In the genomic region with DNA sequence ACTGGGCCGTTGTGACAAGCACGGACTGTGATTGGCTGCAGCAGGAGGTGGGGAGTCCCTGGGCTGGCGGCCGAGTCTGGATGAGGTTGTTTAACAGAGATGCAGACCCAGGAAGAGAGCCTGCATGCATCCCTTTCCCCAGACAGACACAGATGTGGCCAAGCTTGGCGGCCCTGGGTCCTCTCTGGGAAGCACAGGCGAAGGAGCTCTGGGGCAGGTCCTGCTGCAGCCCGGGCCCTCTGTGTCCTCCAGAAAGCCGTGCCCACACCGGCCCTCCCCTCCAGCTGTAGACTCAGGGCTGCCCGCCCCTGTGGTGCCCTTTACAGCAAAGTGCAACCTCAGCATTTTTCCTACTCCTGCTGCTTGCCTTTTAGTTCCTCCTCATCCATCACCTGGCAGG, we compare ENCODE assay signal across 12 cellular contexts.
A peak's percentile ranks its signal among the peaks of the same experiment; 100 is the strongest.
DNase-seq lines count a peak whose midpoint lies in the region; ATAC-seq and TF ChIP-seq lines count a peak whose summit lies in the region.
"Had no signal": no experiment of that assay in that cellular context is flagged by ENCODE, and none has a peak within 500 bp of the region (broad histone marks: within the 10 kb centered on the region; RNA-seq: fewer than 3 reads in every experiment).

No MANE protein-coding gene starts in this region.

- H3K4me1 ChIP-seq in right lobe of liver (no peaks in the 10 kb centered on the region), testis (peaks cover 74% of the 10 kb centered on the region)

- no peak overlapping the region for H3K4me3 Mint-ChIP-seq in CD14-positive monocyte

- no peaks in the 10 kb centered on the region for H3K36me3 Mint-ChIP-seq in CD14-positive monocyte

- no peak overlapping the region for H3K27ac Mint-ChIP-seq in CD14-positive monocyte

- in situ Hi-C loops in ACHN (cut with HindIII; ENCODE audit: low pct_ligation_motif_present, low pct_unique_long_range_greater_than_20kb, low sequenced_read_pairs) = no loop called here

- no peaks in the 10 kb centered on the region for H3K9me3 Mint-ChIP-seq in CD14-positive monocyte

- H3K27me3 Mint-ChIP-seq in CD14-positive monocyte (ENCODE audit: low read depth in 3 of 3) = peaks cover 0 to 2% (median 1%) of the 10 kb centered on the region in 3 donors

- ATAC-seq in right lobe of liver = peak; percentile 6 to 53 (median 28)
- ATAC-seq: GM12878 had no signal

- DNase-seq in NCI-H1417 treated with DMSO at 0.1 percent for 48 hours (lab: John Stamatoyannopoulos, UW) (peak; percentile 34), coronary artery (ENCODE audit: low spot score) (no peak), right lobe of liver (peak in 1 of 3 donors; percentile 56), testis (peak; percentile 88), ACHN (no peak), CD14-positive monocyte (ENCODE audit: low spot score) (no peak), NCI-H345 (lab: John Stamatoyannopoulos, UW) (no peak)
- DNase-seq in activated CD4-positive, alpha-beta T cell treated with anti-CD3 and anti-CD28 coated beads for 48 hours = no peak
- DNase-seq: activated CD4-positive, alpha-beta T cell treated with anti-CD3 and anti-CD28 coated beads for 1 hour; central memory CD4-positive, alpha-beta T cell had no signal

- no peaks in the 10 kb centered on the region for H3K9me3 ChIP-seq in right lobe of liver
- no peaks in the 10 kb centered on the region for H3K9me3 ChIP-seq in testis

- WGBS in right lobe of liver (ENCODE audit: insufficient coverage, low coverage, low lambda C conversion rate, missing lambda C conversion rate) = no CpG with 5 or more reads among the region's 10 CpGs
- WGBS in testis, 2 donors = 27 to 34% methylated on average over 10 of the region's 10 CpGs

- H3K4me3 ChIP-seq in coronary artery = peak overlapping the region; percentile 35
- H3K4me3 ChIP-seq in right lobe of liver = no peak overlapping the region
- no peak overlapping the region for H3K4me3 ChIP-seq in testis
- H3K4me3 ChIP-seq: GM12878, lung had no signal

- H3K36me3 ChIP-seq in right lobe of liver = peaks cover 0 to 4% (median 0%) of the 10 kb centered on the region in 4 donors
- no peaks in the 10 kb centered on the region for H3K36me3 ChIP-seq in testis (ENCODE audit: low read depth, missing control alignments)

- TF ChIP-seq CTCF in coronary artery (IDR thresholded peaks at IDR 0.05) (no peak), right lobe of liver (IDR thresholded peaks at IDR 0.05) (no peak), testis (IDR thresholded peaks at IDR 0.05) (no peak), CD14-positive monocyte (IDR thresholded peaks at IDR 0.05) (no peak)

- no peak for TF ChIP-seq POLR2A in right lobe of liver (IDR thresholded peaks at IDR 0.05)
- no peak for TF ChIP-seq POLR2A in testis (IDR thresholded peaks at IDR 0.05)

- H3K27ac ChIP-seq in coronary artery (peak overlapping the region; percentile 58 to 88), right lobe of liver (no peak overlapping the region), testis (peak overlapping the region; percentile 72 to 82)

- H3K27me3 ChIP-seq in right lobe of liver (no peaks in the 10 kb centered on the region), testis (no peaks in the 10 kb centered on the region)

- no peaks in the 10 kb centered on the region for H3K4me1 Mint-ChIP-seq in CD14-positive monocyte

- intact Hi-C loops in right lobe of liver (cut with DNase I) (no loop called here), testis (cut with DNase I; ENCODE audit: low total_unique reads) (no loop called here), CD14-positive monocyte (cut with micrococcal nuclease) (no loop called here)

Comparison
In these comparisons a context has a peak if more than half of its experiments do, and no peak if none do; other contexts are left out.
1. DNase-seq: peak in NCI-H1417 treated with DMSO at 0.1 percent for 48 hours (single experiment) and testis (single experiment); none in coronary artery (single experiment), ACHN (single experiment), CD14-positive monocyte (single experiment), activated CD4-positive, alpha-beta T cell treated with anti-CD3 and anti-CD28 coated beads for 48 hours (single experiment) and NCI-H345 (single experiment).
2. H3K27ac ChIP-seq: peak in coronary artery (2 of 2) and testis (2 of 2); none in right lobe of liver (0 of 3).